In genomic region chr3:71065764-71066013, GRCh38 we compare ENCODE assay signal across 8 cellular contexts.
DNase-seq lines count a peak whose midpoint lies in the region; ATAC-seq and TF ChIP-seq lines count a peak whose summit lies in the region.

No MANE protein-coding gene starts in this region.

- peak overlapping the region; percentile 90 for H3K27ac Mint-ChIP-seq in stimulated activated naive CD8-positive, alpha-beta T cell treated with anti-CD3 and anti-CD28 coated beads, Interleukin-15, Interleukin-2, amounts not matched to agents 100 ng/mL and 50 ng/mL, for 24 hours
- H3K27ac Mint-ChIP-seq in chondrocyte (ENCODE audit: unreplicated experiment): peak overlapping the region; percentile 97

- H3K36me3 Mint-ChIP-seq in stimulated activated naive CD8-positive, alpha-beta T cell treated with anti-CD3 and anti-CD28 coated beads, Interleukin-15, Interleukin-2, amounts not matched to agents 100 ng/mL and 50 ng/mL, for 24 hours (ENCODE audit: low read depth): peaks cover 41% of the 10 kb centered on the region
- H3K36me3 Mint-ChIP-seq in chondrocyte (ENCODE audit: low read depth): no peaks in the 10 kb centered on the region

- peaks cover 64% of the 10 kb centered on the region for H3K4me1 ChIP-seq in muscle layer of colon (ENCODE audit: insufficient read depth, low read length)
- peaks cover 3 to 5% of the 10 kb centered on the region in 2 donors for H3K4me1 ChIP-seq in aorta (ENCODE audit: control insufficient read depth in 1 of 2, insufficient read depth in 2 of 2, low read length in 2 of 2)

- no peaks in the 10 kb centered on the region for H3K27me3 Mint-ChIP-seq in stimulated activated naive CD8-positive, alpha-beta T cell treated with anti-CD3 and anti-CD28 coated beads, Interleukin-15, Interleukin-2, amounts not matched to agents 100 ng/mL and 50 ng/mL, for 24 hours
- no peaks in the 10 kb centered on the region for H3K27me3 Mint-ChIP-seq in chondrocyte (ENCODE audit: low read depth)

- H3K9me3 ChIP-seq in muscle layer of colon (ENCODE audit: low read length): no peaks in the 10 kb centered on the region
- H3K9me3 ChIP-seq in aorta (ENCODE audit: control insufficient read depth, low read length): no peaks in the 10 kb centered on the region

- H3K4me3 Mint-ChIP-seq in stimulated activated naive CD8-positive, alpha-beta T cell treated with anti-CD3 and anti-CD28 coated beads, Interleukin-15, Interleukin-2, amounts not matched to agents 100 ng/mL and 50 ng/mL, for 24 hours: peak overlapping the region; percentile 87
- peak overlapping the region; percentile 77 for H3K4me3 Mint-ChIP-seq in chondrocyte (ENCODE audit: unreplicated experiment)

- no peaks in the 10 kb centered on the region for H3K9me3 Mint-ChIP-seq in stimulated activated naive CD8-positive, alpha-beta T cell treated with anti-CD3 and anti-CD28 coated beads, Interleukin-15, Interleukin-2, amounts not matched to agents 100 ng/mL and 50 ng/mL, for 24 hours
- H3K9me3 Mint-ChIP-seq in chondrocyte (ENCODE audit: low read depth): no peaks in the 10 kb centered on the region

- H3K4me3 ChIP-seq in muscle layer of colon (ENCODE audit: low read depth in 1 of 2, low read length in 2 of 2): peak overlapping the region; percentile 63 to 71
- H3K4me3 ChIP-seq in aorta (ENCODE audit: low read length in 2 of 2): peak overlapping the region; percentile 76 to 88

- H3K9ac ChIP-seq in muscle layer of colon (ENCODE audit: low read length): peak overlapping the region; percentile 89

- H3K36me3 ChIP-seq in muscle layer of colon (ENCODE audit: insufficient read depth, low read length) (no peaks in the 10 kb centered on the region), aorta (ENCODE audit: control insufficient read depth in 1 of 2, insufficient read depth in 2 of 2, low read length in 1 of 2) (no peaks in the 10 kb centered on the region)

- DNase-seq in stimulated activated naive CD8-positive, alpha-beta T cell treated with anti-CD3 and anti-CD28 coated beads, Interleukin-15, Interleukin-2, amounts not matched to agents 100 U/mL and 50 U/mL, for 24 hours: no peak
- DNase-seq in chondrocyte (ENCODE audit: low spot score) (no peak), aorta (no peak), NOMO-1 treated with DMSO at 0.1 percent for 48 hours (lab: John Stamatoyannopoulos, UW; ENCODE audit: unreplicated experiment) (no peak)
- no peak for DNase-seq in activated effector memory CD4-positive, alpha-beta T cell treated with Interleukin-2 at 50 U/mL for 16 hours
- DNase-seq in stimulated activated naive CD4-positive, alpha-beta T cell (lab: John Stamatoyannopoulos, UW): no peak

- H3K27ac ChIP-seq in muscle layer of colon (ENCODE audit: low read depth, low read length) (peak overlapping the region; percentile 97), aorta (ENCODE audit: low read depth in 1 of 2, low read length in 2 of 2) (no peak overlapping the region)

- no peaks in the 10 kb centered on the region for H3K27me3 ChIP-seq in muscle layer of colon (ENCODE audit: control insufficient read depth in 1 of 2, insufficient read depth in 2 of 2, low read length in 2 of 2)
- H3K27me3 ChIP-seq in aorta (ENCODE audit: control insufficient read depth in 1 of 2, insufficient read depth in 2 of 2, low read length in 1 of 2): no peaks in the 10 kb centered on the region

- 1% methylated on average over 4 of the region's 4 CpGs for WGBS in aorta, 2 donors

- ATAC-seq in stimulated activated naive CD8-positive, alpha-beta T cell treated with anti-CD3 and anti-CD28 coated beads, Interleukin-15, Interleukin-2, amounts not matched to agents 100 U/mL and 50 U/mL, for 24 hours: no peak
- ATAC-seq in aorta (ENCODE audit: low FRiP score): no peak

- intact Hi-C loops in aorta (cut with DNase I): loop anchor here (5.0 to 10.0 kb wide), 6 partner anchors 37 to 589 kb away; no protein-coding TSS in a partner anchor

- H3K4me1 Mint-ChIP-seq in stimulated activated naive CD8-positive, alpha-beta T cell treated with anti-CD3 and anti-CD28 coated beads, Interleukin-15, Interleukin-2, amounts not matched to agents 100 ng/mL and 50 ng/mL, for 24 hours (ENCODE audit: low read depth): peaks cover 69% of the 10 kb centered on the region
- peaks cover 62% of the 10 kb centered on the region for H3K4me1 Mint-ChIP-seq in chondrocyte (ENCODE audit: low read depth)

- no peak for TF ChIP-seq CTCF in chondrocyte (IDR thresholded peaks at IDR 0.05)
